22 cellular contexts compared by ENCODE assay signal in genomic region chr5:121954086-121954485, GRCh38.
"Had no signal": no experiment of that assay in that cellular context is flagged by ENCODE, and none has a peak within 500 bp of the region (broad histone marks: within the 10 kb centered on the region; RNA-seq: fewer than 3 reads in every experiment).

No MANE protein-coding gene starts in this region.

- H3K9me3 ChIP-seq: SK-N-SH had no signal

- H3K4me3 ChIP-seq: K562 had no signal

- FAIRE-seq: HTR-8/SVneo, K562, RCC 7860 had no signal

- H3K27ac ChIP-seq: HL-60, KMS-11 had no signal

- DNase-seq: Kasumi-1, MM.1S, NCI-H1092 treated with DMSO at 0.1 percent for 48 hours, NCI-H1436, NCI-H187, NCI-H2029, NCI-H2081 treated with DMSO at 0.1 percent for 48 hours, NCI-H2171, NCI-H226, NCI-H446, NCI-H510A, NCI-H524 treated with DMSO at 0.1 percent for 48 hours, NCI-H69, NCI-H774, RPMI8226, SHP77, SK-N-SH had no signal

- ATAC-seq: K562 had no signal

- H3K9ac ChIP-seq: KMS-11, SK-N-SH had no signal
